In the genomic region with DNA sequence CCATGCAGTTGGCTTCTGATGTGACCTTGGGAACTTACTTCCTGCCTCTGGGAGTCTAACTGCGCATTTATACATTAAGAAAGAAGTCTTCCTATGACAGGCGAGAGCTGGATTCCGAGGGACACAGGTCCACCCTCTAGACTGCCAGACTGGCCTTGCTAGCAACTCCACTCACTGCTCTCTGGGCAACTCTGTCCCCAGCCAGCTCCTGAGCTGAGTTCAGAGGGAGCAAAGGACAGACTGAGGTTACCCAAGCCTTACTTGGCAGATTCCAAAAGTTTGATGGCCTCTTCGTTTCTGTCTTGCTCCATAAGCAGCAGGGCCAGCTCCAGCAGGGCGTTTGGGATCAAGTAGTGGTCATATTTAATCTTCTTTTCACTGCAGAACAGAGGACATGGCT, we compare ENCODE assay signal across 1 cellular context.
TF ChIP-seq lines count a peak whose summit lies in the region.

No MANE protein-coding gene starts in this region.

TF ChIP-seq in HepG2, 621 proteins besides CTCF, POLR2A, EP300 and RAD21:
- TF ChIP-seq ZNF143 (CRISPR knock-in tag; IDR thresholded peaks at IDR 0.05) (no peak), MLLT10 (CRISPR knock-in tag; IDR thresholded peaks at IDR 0.05) (no peak), MYNN (CRISPR knock-in tag; IDR thresholded peaks at IDR 0.05; ENCODE audit: low read depth) (no peak), ATF7-NPFF (CRISPR knock-in tag; IDR thresholded peaks at IDR 0.05; ENCODE audit: low read depth) (no peak), BCL6 (CRISPR knock-in tag; IDR thresholded peaks at IDR 0.05) (no peak), SP5 (CRISPR knock-in tag; IDR thresholded peaks at IDR 0.05; ENCODE audit: borderline replicate concordance, low read depth) (no peak), SETDB1 (CRISPR knock-in tag; IDR thresholded peaks at IDR 0.05; ENCODE audit: borderline replicate concordance) (no peak), RARA (CRISPR knock-in tag; IDR thresholded peaks at IDR 0.05) (no peak)
- TF ChIP-seq, protein P1, sequence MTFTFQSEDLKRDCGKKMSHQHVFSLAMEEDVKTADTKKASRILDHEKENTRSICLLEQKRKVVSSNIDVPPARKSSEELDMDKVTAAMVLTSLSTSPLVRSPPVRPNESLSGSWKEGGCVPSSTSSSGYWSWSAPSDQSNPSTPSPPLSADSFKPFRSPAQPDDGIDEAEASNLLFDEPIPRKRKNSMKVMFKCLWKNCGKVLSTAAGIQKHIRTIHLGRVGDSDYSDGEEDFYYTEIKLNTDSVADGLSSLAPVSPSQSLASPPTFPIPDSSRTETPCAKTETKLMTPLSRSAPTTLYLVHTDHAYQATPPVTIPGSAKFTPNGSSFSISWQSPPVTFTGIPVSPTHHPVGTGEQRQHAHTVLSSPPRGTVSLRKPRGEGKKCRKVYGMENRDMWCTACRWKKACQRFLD (CRISPR knock-in tag; IDR thresholded peaks at IDR 0.05; ENCODE audit: borderline replicate concordance): no peak
- TF ChIP-seq, protein P2, sequence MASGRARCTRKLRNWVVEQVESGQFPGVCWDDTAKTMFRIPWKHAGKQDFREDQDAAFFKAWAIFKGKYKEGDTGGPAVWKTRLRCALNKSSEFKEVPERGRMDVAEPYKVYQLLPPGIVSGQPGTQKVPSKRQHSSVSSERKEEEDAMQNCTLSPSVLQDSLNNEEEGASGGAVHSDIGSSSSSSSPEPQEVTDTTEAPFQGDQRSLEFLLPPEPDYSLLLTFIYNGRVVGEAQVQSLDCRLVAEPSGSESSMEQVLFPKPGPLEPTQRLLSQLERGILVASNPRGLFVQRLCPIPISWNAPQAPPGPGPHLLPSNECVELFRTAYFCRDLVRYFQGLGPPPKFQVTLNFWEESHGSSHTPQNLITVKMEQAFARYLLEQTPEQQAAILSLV (CRISPR knock-in tag; IDR thresholded peaks at IDR 0.05; ENCODE audit: borderline replicate concordance): no peak
TF ChIP-seq in HepG2: peak in this region for 0.
